Comparison of ENCODE assay signal across 31 cellular contexts in genomic region chr6:22008248-22008836, GRCh38.
DNase-seq lines count a peak whose midpoint lies in the region; ATAC-seq and TF ChIP-seq lines count a peak whose summit lies in the region.
"Had no signal": no experiment of that assay in that cellular context is flagged by ENCODE, and none has a peak within 500 bp of the region (broad histone marks: within the 10 kb centered on the region; RNA-seq: fewer than 3 reads in every experiment).

No MANE protein-coding gene starts in this region.

- H3K9ac ChIP-seq in SK-N-SH: no peak overlapping the region
- H3K9ac ChIP-seq: BLaER1 treated with 17β-estradiol and CSF1 and Interleukin-3, amounts not matched to agents 10 nM and 100 nM had no signal

- peak overlapping the region in 3 of 5 experiments; percentile 29 to 44 (median 31) for H3K27ac Mint-ChIP-seq in brain
- H3K27ac Mint-ChIP-seq in Caco-2 (ENCODE audit: unreplicated experiment): no peak overlapping the region
- H3K27ac Mint-ChIP-seq: activated naive CD8-positive, alpha-beta T cell treated with anti-CD3 and anti-CD28 coated beads for 36 hours; activated T-cell treated with anti-CD3 and anti-CD28 coated beads, Interleukin-2, amount 50 U/mL, for 24 hours; T-cell had no signal

- H3K79me2 ChIP-seq in SK-N-SH (ENCODE audit: insufficient read depth): no peaks in the 10 kb centered on the region

- peaks cover 0 to 5% of the 10 kb centered on the region in 2 experiments; a peak in 1 of 4 replicates for H3K4me1 ChIP-seq in SK-N-SH (ENCODE audit: control insufficient read depth in 1 of 2, insufficient read depth in 2 of 2, low read depth in 1 of 2, low read length in 1 of 2)
- peaks cover 9% of the 10 kb centered on the region; the same call in 1 of the 2 replicates for H3K4me1 ChIP-seq in Caco-2
- H3K4me1 ChIP-seq: left ventricle myocardium inferior, SJSA1 had no signal

- H3K27me3 ChIP-seq in SK-N-SH (ENCODE audit: insufficient read depth): no peaks in the 10 kb centered on the region
- no peaks in the 10 kb centered on the region for H3K27me3 ChIP-seq in Caco-2 (replicated peaks; ENCODE audit: control insufficient read depth, insufficient read depth, low read length)
- H3K27me3 ChIP-seq: BLaER1 treated with 17β-estradiol and CSF1 and Interleukin-3, amounts not matched to agents 10 nM and 100 nM; neutrophil; SJSA1; tibial nerve had no signal

- H3K9me3 ChIP-seq in SK-N-SH (no peaks in the 10 kb centered on the region), Caco-2 (no peaks in the 10 kb centered on the region)
- H3K9me3 ChIP-seq: neutrophil, SJSA1, tibial nerve had no signal

- 89% methylated on average over 3 of the region's 3 CpGs for WGBS in SK-N-SH (ENCODE audit: low lambda C conversion rate)

- DNase-seq in SK-N-SH: no peak
- DNase-seq in kidney glomerular epithelial cell (lab: John Stamatoyannopoulos, UW): peak; percentile 39
- no peak for DNase-seq in NCI-H1694 (lab: John Stamatoyannopoulos, UW)
- DNase-seq in Caco-2: no peak
- DNase-seq in activated T-cell treated with anti-CD3 and anti-CD28 coated beads, Interleukin-2, amount 50 U/mL, for 1 hour: no peak
- no peak for DNase-seq in NCI-H510A treated with DMSO at 0.1 percent for 48 hours (lab: John Stamatoyannopoulos, UW)
- DNase-seq: activated CD4-positive, alpha-beta T cell treated with anti-CD3 and anti-CD28 coated beads for 48 hours; activated effector memory CD4-positive, alpha-beta T cell treated with anti-CD3 and anti-CD28 coated beads, Interleukin-2, amount 50 U/mL, for 16 hours; activated naive CD8-positive, alpha-beta T cell treated with anti-CD3 and anti-CD28 coated beads for 36 hours; activated T-cell treated with anti-CD3 and anti-CD28 coated beads, Interleukin-2, amount 50 U/mL, for 24 hours; aorta; central memory CD4-positive, alpha-beta T cell; dorsolateral prefrontal cortex; GDM1; hypothalamus; left ventricle myocardium inferior; NCI-H1092 treated with DMSO at 0.1 percent for 48 hours; NCI-H187; NCI-H2171; NCI-H510A; stimulated activated CD4-positive, alpha-beta T cell treated with anti-CD3 and anti-CD28 coated beads, Interleukin-4, amount 100 ng/mL, for 4 hours; T-cell had no signal

- H3K36me3 Mint-ChIP-seq in brain (peaks cover 19% of the 10 kb centered on the region), Caco-2 (ENCODE audit: insufficient read depth, unreplicated experiment) (no peaks in the 10 kb centered on the region)
- H3K36me3 Mint-ChIP-seq: activated naive CD8-positive, alpha-beta T cell treated with anti-CD3 and anti-CD28 coated beads for 36 hours; T-cell had no signal

- H3K27me3 Mint-ChIP-seq in brain (no peaks in the 10 kb centered on the region), Caco-2 (ENCODE audit: insufficient read depth, unreplicated experiment) (no peaks in the 10 kb centered on the region)
- H3K27me3 Mint-ChIP-seq: activated naive CD8-positive, alpha-beta T cell treated with anti-CD3 and anti-CD28 coated beads for 36 hours; activated T-cell treated with anti-CD3 and anti-CD28 coated beads, Interleukin-2, amount 50 U/mL, for 24 hours; T-cell had no signal

- no peak for ATAC-seq in SK-N-SH treated with all-trans-retinoic acid at 6 μM for 48 hours
- ATAC-seq: HCT116, sciatic nerve, T-cell had no signal

- H3K4me2 ChIP-seq in SK-N-SH: no peak overlapping the region

- POLR2A ChIA-PET in SK-N-SH (lab: Yijun Ruan, JAX): no interaction called here
- POLR2A ChIA-PET in Caco-2 (lab: Charles Lee): no interaction called here

- no peak overlapping the region for H2AFZ ChIP-seq in SK-N-SH (ENCODE audit: low read depth)

- intact Hi-C loops in Caco-2 (cut with micrococcal nuclease; ENCODE audit: unreplicated experiment): no loop called here

- TF ChIP-seq CTCF in SK-N-SH (IDR thresholded peaks at IDR 0.05) (no peak), brain (conservative IDR thresholded peaks at IDR 0.05) (no peak), Caco-2 (IDR thresholded peaks at IDR 0.05; ENCODE audit: insufficient read depth in 1 of 2, low read depth in 1 of 2, low read length in 1 of 2, severe bottlenecking in 1 of 2, unreplicated experiment in 1 of 2) (no peak)

- H3K4me3 ChIP-seq in SK-N-SH (ENCODE audit: low read depth in 2 of 2, low read length in 1 of 2) (no peak overlapping the region), Caco-2 (ENCODE audit: low read depth, low read length) (no peak overlapping the region)
- H3K4me3 ChIP-seq: BLaER1 treated with 17β-estradiol and CSF1 and Interleukin-3, amounts not matched to agents 10 nM and 100 nM; dorsolateral prefrontal cortex; left ventricle myocardium inferior; SJSA1; tibial nerve had no signal

- BruUV-seq in Caco-2 (replicated peaks; lab: Mats Ljungman, UMichigan): no TSS peak

- no peak for TF ChIP-seq EP300 in SK-N-SH (IDR thresholded peaks at IDR 0.05; ENCODE audit: borderline replicate concordance in 1 of 2, low read depth in 1 of 2, low read length in 1 of 2)

- H4K20me1 ChIP-seq in SK-N-SH (ENCODE audit: insufficient read depth): no peaks in the 10 kb centered on the region
- H4K20me1 ChIP-seq: BLaER1 treated with 17β-estradiol and CSF1 and Interleukin-3, amounts not matched to agents 10 nM and 100 nM had no signal

- no peak for TF ChIP-seq RAD21 in SK-N-SH (IDR thresholded peaks at IDR 0.05; ENCODE audit: low read length)

- H3K36me3 ChIP-seq in SK-N-SH (replicated peaks in 1 of 2; ENCODE audit: control insufficient read depth in 1 of 2, insufficient read depth in 2 of 2, low read length in 1 of 2) (no peaks in the 10 kb centered on the region), Caco-2 (ENCODE audit: control insufficient read depth, insufficient read depth, low read length) (no peaks in the 10 kb centered on the region)
- H3K36me3 ChIP-seq: left ventricle myocardium inferior, neutrophil, SJSA1, tibial nerve had no signal

- H3K4me3 Mint-ChIP-seq in brain (no peak overlapping the region), Caco-2 (ENCODE audit: unreplicated experiment) (no peak overlapping the region)
- H3K4me3 Mint-ChIP-seq: activated naive CD8-positive, alpha-beta T cell treated with anti-CD3 and anti-CD28 coated beads for 36 hours; activated T-cell treated with anti-CD3 and anti-CD28 coated beads, Interleukin-2, amount 50 U/mL, for 24 hours; T-cell had no signal

- peaks cover 4% of the 10 kb centered on the region for H3F3A ChIP-seq in SK-N-SH (replicated peaks; ENCODE audit: insufficient read depth)

- CTCF ChIA-PET in SK-N-SH (lab: Yijun Ruan, JAX): interaction anchor here (0.7 to 1.7 kb wide), 2 partner anchors 10 to 11 kb away, joined by 3 read pairs; no protein-coding TSS in a partner anchor
- CTCF ChIA-PET in Caco-2 (lab: Charles Lee): no interaction called here

- H3K4me1 Mint-ChIP-seq in brain (peaks cover 21% of the 10 kb centered on the region), Caco-2 (ENCODE audit: low read depth, unreplicated experiment) (no peaks in the 10 kb centered on the region)
- H3K4me1 Mint-ChIP-seq: activated naive CD8-positive, alpha-beta T cell treated with anti-CD3 and anti-CD28 coated beads for 36 hours; T-cell had no signal

- H3K9me2 ChIP-seq in SK-N-SH: no peaks in the 10 kb centered on the region

- H3K9me3 Mint-ChIP-seq in brain (peaks cover 0 to 7% (median 5%) of the 10 kb centered on the region in 5 experiments), Caco-2 (ENCODE audit: unreplicated experiment) (no peaks in the 10 kb centered on the region)
- H3K9me3 Mint-ChIP-seq: activated naive CD8-positive, alpha-beta T cell treated with anti-CD3 and anti-CD28 coated beads for 36 hours; activated T-cell treated with anti-CD3 and anti-CD28 coated beads, Interleukin-2, amount 50 U/mL, for 24 hours; T-cell had no signal

- H3K27ac ChIP-seq in SK-N-SH (ENCODE audit: low read depth in 2 of 2, low read length in 1 of 2): 0 out of 4 replicates have a peak overlapping the region, but pooled peaks of 1 of the 2 experiments have one; percentile 4
- H3K27ac ChIP-seq: 22Rv1; BLaER1 treated with 17β-estradiol and CSF1 and Interleukin-3, amounts not matched to agents 10 nM and 100 nM; dorsolateral prefrontal cortex; left ventricle myocardium inferior; neutrophil; SJSA1; tibial nerve had no signal

TF ChIP-seq in SK-N-SH, 30 proteins besides CTCF, POLR2A, EP300 and RAD21:
- TF ChIP-seq PBX3 (IDR thresholded peaks at IDR 0.05) (0 out of 2 replicates have a peak, but pooled peaks have one; percentile 8), JUND (IDR thresholded peaks at IDR 0.05) (no peak)
TF ChIP-seq in SK-N-SH: peak in this region for 1.

TF ChIP-seq in SK-N-SH treated with all-trans-retinoic acid at 6 μM for 48 hours, 23 proteins besides CTCF, POLR2A, EP300 and RAD21 (continues in another document):
- TF ChIP-seq ARNTL (CRISPR knock-in tag; IDR thresholded peaks at IDR 0.05; ENCODE audit: borderline replicate concordance, low read depth) (no peak), PPARA (CRISPR knock-in tag; IDR thresholded peaks at IDR 0.05; ENCODE audit: borderline replicate concordance) (no peak), GLIS3 (CRISPR knock-in tag; IDR thresholded peaks at IDR 0.05) (no peak), RARB (CRISPR knock-in tag; IDR thresholded peaks at IDR 0.05) (no peak), ISL1 (CRISPR knock-in tag; IDR thresholded peaks at IDR 0.05) (no peak)
- TF ChIP-seq, protein P1, sequence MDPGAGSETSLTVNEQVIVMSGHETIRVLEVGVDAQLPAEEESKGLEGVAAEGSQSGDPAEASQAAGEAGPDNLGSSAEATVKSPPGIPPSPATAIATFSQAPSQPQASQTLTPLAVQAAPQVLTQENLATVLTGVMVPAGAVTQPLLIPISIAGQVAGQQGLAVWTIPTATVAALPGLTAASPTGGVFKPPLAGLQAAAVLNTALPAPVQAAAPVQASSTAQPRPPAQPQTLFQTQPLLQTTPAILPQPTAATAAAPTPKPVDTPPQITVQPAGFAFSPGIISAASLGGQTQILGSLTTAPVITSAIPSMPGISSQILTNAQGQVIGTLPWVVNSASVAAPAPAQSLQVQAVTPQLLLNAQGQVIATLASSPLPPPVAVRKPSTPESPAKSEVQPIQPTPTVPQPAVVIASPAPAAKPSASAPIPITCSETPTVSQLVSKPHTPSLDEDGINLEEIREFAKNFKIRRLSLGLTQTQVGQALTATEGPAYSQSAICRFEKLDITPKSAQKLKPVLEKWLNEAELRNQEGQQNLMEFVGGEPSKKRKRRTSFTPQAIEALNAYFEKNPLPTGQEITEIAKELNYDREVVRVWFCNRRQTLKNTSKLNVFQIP (CRISPR knock-in tag; IDR thresholded peaks at IDR 0.05; ENCODE audit: borderline replicate concordance, low read depth): no peak
- TF ChIP-seq, protein P2, sequence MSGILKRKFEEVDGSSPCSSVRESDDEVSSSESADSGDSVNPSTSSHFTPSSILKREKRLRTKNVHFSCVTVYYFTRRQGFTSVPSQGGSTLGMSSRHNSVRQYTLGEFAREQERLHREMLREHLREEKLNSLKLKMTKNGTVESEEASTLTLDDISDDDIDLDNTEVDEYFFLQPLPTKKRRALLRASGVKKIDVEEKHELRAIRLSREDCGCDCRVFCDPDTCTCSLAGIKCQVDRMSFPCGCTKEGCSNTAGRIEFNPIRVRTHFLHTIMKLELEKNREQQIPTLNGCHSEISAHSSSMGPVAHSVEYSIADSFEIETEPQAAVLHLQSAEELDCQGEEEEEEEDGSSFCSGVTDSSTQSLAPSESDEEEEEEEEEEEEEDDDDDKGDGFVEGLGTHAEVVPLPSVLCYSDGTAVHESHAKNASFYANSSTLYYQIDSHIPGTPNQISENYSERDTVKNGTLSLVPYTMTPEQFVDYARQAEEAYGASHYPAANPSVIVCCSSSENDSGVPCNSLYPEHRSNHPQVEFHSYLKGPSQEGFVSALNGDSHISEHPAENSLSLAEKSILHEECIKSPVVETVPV (CRISPR knock-in tag; IDR thresholded peaks at IDR 0.05): no peak
